ENCODE assay signal across 24 cellular contexts in genomic region chrX:71217298-71217697, GRCh38. TPM values are rescaled to one million over a fixed set of nuclear protein-coding genes. Genes with fewer than 3 reads are reported as not detected.
"Had no signal": no experiment of that assay in that cellular context is flagged by ENCODE, and none has a peak within 500 bp of the region (broad histone marks: within the 10 kb centered on the region; RNA-seq: fewer than 3 reads in every experiment).

No MANE protein-coding gene starts in this region.

- H3K4me1 Mint-ChIP-seq: activated B cell treated with CpG ODN at 0.5 μM for 24 hours; activated naive CD8-positive, alpha-beta T cell treated with anti-CD3 and anti-CD28 coated beads, Interleukin-2, amount 50 U/mL, for 24 hours; brain; T-helper 17 cell had no signal

- H3K27ac Mint-ChIP-seq: activated B cell treated with CpG ODN at 0.5 μM for 24 hours; activated CD4-positive, alpha-beta memory T cell treated with anti-CD3 and anti-CD28 coated beads for 36 hours; activated CD4-positive, alpha-beta T cell treated with anti-CD3 and anti-CD28 coated beads, Interleukin-2, amount 10 ng/mL, durations not matched to agents 7 days and 5 days; activated naive CD4-positive, alpha-beta T cell treated with anti-CD3 and anti-CD28 coated beads, Interleukin-2, amount 50 U/mL, for 72 hours; activated naive CD8-positive, alpha-beta T cell treated with anti-CD3 and anti-CD28 coated beads, Interleukin-2, amount 50 U/mL, for 24 hours; brain; T-helper 17 cell had no signal

- DNase-seq: activated B cell treated with CpG ODN at 0.5 μM for 24 hours; activated CD4-positive, alpha-beta memory T cell treated with anti-CD3 and anti-CD28 coated beads for 36 hours; activated CD4-positive, alpha-beta T cell treated with anti-CD3 and anti-CD28 coated beads for 1 hour; activated CD4-positive, alpha-beta T cell treated with anti-CD3 and anti-CD28 coated beads, Interleukin-2, amount 10 ng/mL, durations not matched to agents 7 days and 5 days; activated CD8-positive, alpha-beta memory T cell treated with anti-CD3 and anti-CD28 coated beads for 24 hours; activated effector memory CD4-positive, alpha-beta T cell treated with anti-CD3 and anti-CD28 coated beads, Interleukin-2, amount 50 U/mL, for 16 hours; activated naive CD4-positive, alpha-beta T cell treated with Interleukin-2 at 50 U/mL for 16 hours; activated naive CD8-positive, alpha-beta T cell treated with anti-CD3 and anti-CD28 coated beads, Interleukin-2, amount 50 U/mL, for 24 hours; activated T-cell treated with anti-CD3 and anti-CD28 coated beads, Interleukin-2, amount 50 U/mL, for 4 hours; amniotic stem cell; Karpas-422; MM.1S; NCI-H1105 treated with DMSO at 0.1 percent for 48 hours; NCI-H1930; NCI-H510A treated with DMSO at 0.1 percent for 48 hours; NCI-H69; PC-3; SHP77; T-helper 17 cell; T-helper 9 cell had no signal

- H3K27me3 ChIP-seq: ascending aorta had no signal

- H3K9me3 ChIP-seq: ascending aorta had no signal

- H3K27ac ChIP-seq: ascending aorta had no signal

- H3K36me3 Mint-ChIP-seq: activated CD4-positive, alpha-beta memory T cell treated with anti-CD3 and anti-CD28 coated beads for 36 hours; activated naive CD4-positive, alpha-beta T cell treated with anti-CD3 and anti-CD28 coated beads, Interleukin-2, amount 50 U/mL, for 72 hours; brain had no signal

- ATAC-seq: activated naive CD4-positive, alpha-beta T cell treated with anti-CD3 and anti-CD28 coated beads, Interleukin-2, amount 50 U/mL, for 72 hours; activated naive CD8-positive, alpha-beta T cell treated with anti-CD3 and anti-CD28 coated beads, Interleukin-2, amount 50 U/mL, for 24 hours; activated T-cell treated with anti-CD3 and anti-CD28 coated beads, Interleukin-2, amount 50 U/mL, for 4 hours; PC-3; T-helper 17 cell had no signal

- H3K9me3 Mint-ChIP-seq: activated B cell treated with CpG ODN at 0.5 μM for 24 hours; activated CD4-positive, alpha-beta memory T cell treated with anti-CD3 and anti-CD28 coated beads for 36 hours; activated CD4-positive, alpha-beta T cell treated with anti-CD3 and anti-CD28 coated beads, Interleukin-2, amount 10 ng/mL, durations not matched to agents 7 days and 5 days; activated naive CD4-positive, alpha-beta T cell treated with anti-CD3 and anti-CD28 coated beads, Interleukin-2, amount 50 U/mL, for 72 hours; activated naive CD8-positive, alpha-beta T cell treated with anti-CD3 and anti-CD28 coated beads, Interleukin-2, amount 50 U/mL, for 24 hours; activated T-cell treated with anti-CD3 and anti-CD28 coated beads, Interleukin-2, amount 50 U/mL, for 4 hours; central memory CD8-positive, alpha-beta T cell had no signal

- H3K4me3 ChIP-seq: ascending aorta had no signal

- H3K36me3 ChIP-seq: ascending aorta had no signal

- H3K27me3 Mint-ChIP-seq: activated CD4-positive, alpha-beta memory T cell treated with anti-CD3 and anti-CD28 coated beads for 36 hours; activated naive CD8-positive, alpha-beta T cell treated with anti-CD3 and anti-CD28 coated beads, Interleukin-2, amount 50 U/mL, for 24 hours; central memory CD8-positive, alpha-beta T cell had no signal

- H3K4me3 Mint-ChIP-seq: activated B cell treated with CpG ODN at 0.5 μM for 24 hours; activated CD4-positive, alpha-beta memory T cell treated with anti-CD3 and anti-CD28 coated beads for 36 hours; activated CD4-positive, alpha-beta T cell treated with anti-CD3 and anti-CD28 coated beads, Interleukin-2, amount 10 ng/mL, durations not matched to agents 7 days and 5 days; activated naive CD8-positive, alpha-beta T cell treated with anti-CD3 and anti-CD28 coated beads, Interleukin-2, amount 50 U/mL, for 24 hours; activated T-cell treated with anti-CD3 and anti-CD28 coated beads, Interleukin-2, amount 50 U/mL, for 4 hours; brain; central memory CD8-positive, alpha-beta T cell; T-helper 17 cell had no signal

- H3K4me1 ChIP-seq: ascending aorta had no signal

RNA-seq across cellular contexts. Expression of gene GJB1, which starts 5.7 kb away (rescaled TPM):
- total RNA-seq: activated B cell treated with CpG ODN at 0.5 μM for 24 hours; activated CD4-positive, alpha-beta memory T cell treated with anti-CD3 and anti-CD28 coated beads for 36 hours; activated CD4-positive, alpha-beta T cell treated with anti-CD3 and anti-CD28 coated beads, Interleukin-2, amount 10 ng/mL, durations not matched to agents 7 days and 5 days; activated T-cell treated with anti-CD3 and anti-CD28 coated beads, Interleukin-2, amount 50 U/mL, for 4 hours; ascending aorta; PC-3; T-helper 17 cell had no signal
